ENCODE assay signal across 9 cellular contexts in genomic region chr21:29232601-29233541, GRCh38.
DNase-seq lines count a peak whose midpoint lies in the region; ATAC-seq and TF ChIP-seq lines count a peak whose summit lies in the region.
"Had no signal": no experiment of that assay in that cellular context is flagged by ENCODE, and none has a peak within 500 bp of the region (broad histone marks: within the 10 kb centered on the region; RNA-seq: fewer than 3 reads in every experiment).

No MANE protein-coding gene starts in this region.

- intact Hi-C loops in left ventricle myocardium inferior (cut with micrococcal nuclease) (no loop called here), Right ventricle myocardium superior (cut with DNase I) (no loop called here), IMR-90 (cut with micrococcal nuclease) (no loop called here), body of pancreas (cut with DNase I) (no loop called here), upper lobe of right lung (cut with DNase I) (no loop called here), uterus (cut with DNase I; ENCODE audit: low total_unique reads) (no loop called here)

- no peak overlapping the region for H3K27ac ChIP-seq in left ventricle myocardium inferior (replicated peaks)
- no peak overlapping the region for H3K27ac ChIP-seq in IMR-90 (ENCODE audit: insufficient read depth, low read length)
- peak overlapping the region in 2 of 4 donors; percentile 50 to 56 for H3K27ac ChIP-seq in body of pancreas
- no peak overlapping the region for H3K27ac ChIP-seq in upper lobe of right lung
- no peak overlapping the region for H3K27ac ChIP-seq in uterus

- H2BK5ac ChIP-seq in IMR-90 (ENCODE audit: low read depth, low read length, poor library complexity, severe bottlenecking): peak overlapping the region; percentile 53

- no peak overlapping the region for H3K23ac ChIP-seq in IMR-90 (ENCODE audit: low read depth, low read length)

- H2AK9ac ChIP-seq in IMR-90 (replicated peaks; ENCODE audit: low read depth, low read length, poor library complexity): no peak overlapping the region

- TF ChIP-seq POLR2A in IMR-90 (IDR thresholded peaks at IDR 0.05; ENCODE audit: low read depth, low read length): no peak
- TF ChIP-seq POLR2A in body of pancreas (IDR thresholded peaks at IDR 0.05): no peak
- no peak for TF ChIP-seq POLR2A in uterus (IDR thresholded peaks at IDR 0.05)

- peak overlapping the region; percentile 64; the same call in 1 of the 2 replicates for H2BK120ac ChIP-seq in IMR-90 (ENCODE audit: low read depth, low read length)

- H3K36me3 ChIP-seq in left ventricle myocardium inferior (no peaks in the 10 kb centered on the region), IMR-90 (ENCODE audit: control insufficient read depth, insufficient read depth, low read length) (no peaks in the 10 kb centered on the region), body of pancreas (replicated peaks in 1 of 2; ENCODE audit: insufficient read depth in 1 of 2, low read depth in 2 of 2) (no peaks in the 10 kb centered on the region), upper lobe of right lung (no peaks in the 10 kb centered on the region), uterus (no peaks in the 10 kb centered on the region)
- H3K36me3 ChIP-seq: pancreas had no signal

- in situ Hi-C loops in IMR-90 (cut with MboI; ENCODE audit: low sequenced_read_pairs): no loop called here

- H3K9me3 ChIP-seq in left ventricle myocardium inferior (replicated peaks): no peaks in the 10 kb centered on the region
- no peaks in the 10 kb centered on the region for H3K9me3 ChIP-seq in IMR-90 (ENCODE audit: control insufficient read depth, insufficient read depth, low read length)
- no peaks in the 10 kb centered on the region for H3K9me3 ChIP-seq in body of pancreas
- H3K9me3 ChIP-seq in upper lobe of right lung: no peaks in the 10 kb centered on the region
- H3K9me3 ChIP-seq in uterus: no peaks in the 10 kb centered on the region
- H3K9me3 ChIP-seq: pancreas had no signal

- POLR2A ChIA-PET in IMR-90 (lab: Charles Lee; ENCODE audit: unreplicated experiment): no interaction called here

- peaks cover 43% of the 10 kb centered on the region for H3K4me1 Mint-ChIP-seq in activated T-cell treated with anti-CD3 and anti-CD28 coated beads, Interleukin-2, amount 50 U/mL, for 4 hours (ENCODE audit: low read depth)

- no peak overlapping the region for H3K4me3 ChIP-seq in left ventricle myocardium inferior
- no peak overlapping the region for H3K4me3 ChIP-seq in IMR-90 (ENCODE audit: insufficient read depth, low read depth, low read length)
- no peak overlapping the region for H3K4me3 ChIP-seq in body of pancreas
- no peak overlapping the region for H3K4me3 ChIP-seq in upper lobe of right lung
- no peak overlapping the region for H3K4me3 ChIP-seq in uterus
- H3K4me3 ChIP-seq: pancreas had no signal

- peak overlapping the region; percentile 67; the same call in 1 of the 2 replicates for H4K91ac ChIP-seq in IMR-90 (ENCODE audit: insufficient read depth, low read depth, low read length)

- no CpG with 5 or more reads among the region's 10 CpGs for WGBS in IMR-90 (ENCODE audit: extremely low coverage in 2 of 2, insufficient read length in 1 of 2), 2 experiments
- WGBS in body of pancreas, 2 donors: 61 to 75% methylated on average over 10 of the region's 10 CpGs

- dilution Hi-C loops in IMR-90 (cut with HindIII; ENCODE audit: low sequenced_read_pairs, unreplicated experiment): no loop called here

- CTCF ChIA-PET in IMR-90 (lab: Yijun Ruan, JAX): interaction anchor here (0.6 kb wide), 1 partner anchor 133 kb away, joined by 4 read pairs; no protein-coding TSS in a partner anchor

- TF ChIP-seq CTCF in left ventricle myocardium inferior (IDR thresholded peaks at IDR 0.05; ENCODE audit: borderline replicate concordance): peak; percentile 9
- TF ChIP-seq CTCF in IMR-90 (conservative IDR thresholded peaks at IDR 0.05; ENCODE audit: low read depth, low read length): no peak
- no peak for TF ChIP-seq CTCF in body of pancreas (IDR thresholded peaks at IDR 0.05)
- TF ChIP-seq CTCF in upper lobe of right lung (IDR thresholded peaks at IDR 0.05): no peak
- no peak for TF ChIP-seq CTCF in uterus (IDR thresholded peaks at IDR 0.05)

- H3K4me3 Mint-ChIP-seq in activated T-cell treated with anti-CD3 and anti-CD28 coated beads, Interleukin-2, amount 50 U/mL, for 4 hours: no peak overlapping the region

- no peak for TF ChIP-seq RAD21 in IMR-90 (IDR thresholded peaks at IDR 0.05; ENCODE audit: low read length)

- H2BK20ac ChIP-seq in IMR-90 (ENCODE audit: low read depth, low read length): peak overlapping the region; percentile 66

- H3K79me1 ChIP-seq in IMR-90 (ENCODE audit: low read depth in 1 of 2, low read length in 2 of 2): no peaks in the 10 kb centered on the region

- peak overlapping the region; percentile 39; the same call in 1 of the 2 replicates for H4K5ac ChIP-seq in IMR-90 (ENCODE audit: low read depth, low read length)

- H3K27me3 ChIP-seq in left ventricle myocardium inferior (ENCODE audit: low read depth): no peaks in the 10 kb centered on the region
- no peaks in the 10 kb centered on the region for H3K27me3 ChIP-seq in IMR-90 (ENCODE audit: control insufficient read depth, insufficient read depth, low read length)
- H3K27me3 ChIP-seq in body of pancreas: no peaks in the 10 kb centered on the region
- H3K27me3 ChIP-seq in upper lobe of right lung: no peaks in the 10 kb centered on the region
- H3K27me3 ChIP-seq in uterus: no peaks in the 10 kb centered on the region
- H3K27me3 ChIP-seq: pancreas had no signal

- H3K9me3 Mint-ChIP-seq in activated T-cell treated with anti-CD3 and anti-CD28 coated beads, Interleukin-2, amount 50 U/mL, for 4 hours: no peaks in the 10 kb centered on the region

- H3K9me1 ChIP-seq in IMR-90 (ENCODE audit: insufficient read depth, low read length): no peaks in the 10 kb centered on the region

- no TSS peak for BruUV-seq in IMR-90 (replicated peaks; lab: Mats Ljungman, UMichigan)

- H3K4ac ChIP-seq in IMR-90 (ENCODE audit: low read depth, low read length): peak overlapping the region; percentile 63; the same call in 1 of the 2 replicates

- H3K9ac ChIP-seq in IMR-90 (ENCODE audit: low read depth, low read length): no peak overlapping the region

- no peak overlapping the region for H2AFZ ChIP-seq in IMR-90 (replicated peaks; ENCODE audit: low read length, poor library complexity)

- H3K14ac ChIP-seq in IMR-90 (replicated peaks; ENCODE audit: low read depth, low read length): peak overlapping the region; percentile 68

- DNase-seq in left ventricle myocardium inferior (no peak), Right ventricle myocardium superior (no peak), IMR-90 (peak; percentile 55), body of pancreas (no peak), upper lobe of right lung (no peak), uterus (no peak)
- no peak for DNase-seq in activated T-cell treated with anti-CD3 and anti-CD28 coated beads, Interleukin-2, amount 50 U/mL, for 4 hours
- DNase-seq: pancreas had no signal

- H3K36me3 Mint-ChIP-seq in activated T-cell treated with anti-CD3 and anti-CD28 coated beads, Interleukin-2, amount 50 U/mL, for 4 hours (ENCODE audit: insufficient read depth): no peaks in the 10 kb centered on the region

- peak overlapping the region; percentile 77; the same call in 1 of the 2 replicates for H3K18ac ChIP-seq in IMR-90 (ENCODE audit: low read depth, low read length)

- no peak overlapping the region; the same call in 1 of the 2 replicates for H3K4me2 ChIP-seq in IMR-90 (ENCODE audit: low read depth, low read length)

- peak overlapping the region; percentile 43 for H2AK5ac ChIP-seq in IMR-90 (ENCODE audit: low read depth, low read length)

- H3K27me3 Mint-ChIP-seq in activated T-cell treated with anti-CD3 and anti-CD28 coated beads, Interleukin-2, amount 50 U/mL, for 4 hours (ENCODE audit: low read depth): peaks cover 2% of the 10 kb centered on the region

- peak overlapping the region; percentile 41 to 42; a peak in 2 of 4 replicates for H4K8ac ChIP-seq in IMR-90 (ENCODE audit: low read depth in 2 of 2, low read length in 2 of 2)

- ATAC-seq in Right ventricle myocardium superior (ENCODE audit: poor library complexity) (no peak), IMR-90 (ENCODE audit: low read depth) (peak; percentile 59), body of pancreas (peak; percentile 26), upper lobe of right lung (peak; percentile 40), HG03097 (IDR thresholded peaks at IDR 0.05; ENCODE audit: low FRiP score, unreplicated experiment) (no peak)
- ATAC-seq in activated T-cell treated with anti-CD3 and anti-CD28 coated beads, Interleukin-2, amount 50 U/mL, for 4 hours: no peak

- H3K4me1 ChIP-seq in left ventricle myocardium inferior (peaks cover 15% of the 10 kb centered on the region), IMR-90 (ENCODE audit: control insufficient read depth, insufficient read depth, low read length) (peaks cover 12% of the 10 kb centered on the region), body of pancreas (peaks cover 6% of the 10 kb centered on the region), upper lobe of right lung (peaks cover 10% of the 10 kb centered on the region), uterus (no peaks in the 10 kb centered on the region)

- H2BK15ac ChIP-seq in IMR-90 (ENCODE audit: low read depth, low read length): peak overlapping the region; percentile 83; the same call in 2 of the 3 replicates

- H4K20me1 ChIP-seq in IMR-90 (ENCODE audit: insufficient read depth, low read length): no peaks in the 10 kb centered on the region

- H3K56ac ChIP-seq in IMR-90 (ENCODE audit: extremely low read depth, insufficient read depth, low read length): no peak overlapping the region

TF ChIP-seq in IMR-90, 13 proteins besides CTCF, POLR2A, EP300 and RAD21:
- peak; percentile 19; the same call in 1 of the 2 replicates for TF ChIP-seq CEBPB (IDR thresholded peaks at IDR 0.05; ENCODE audit: low read depth, low read length)
- TF ChIP-seq MAZ (IDR thresholded peaks at IDR 0.05; ENCODE audit: borderline replicate concordance, low read depth, low read length): no peak
- no peak for TF ChIP-seq RCOR1 (IDR thresholded peaks at IDR 0.05; ENCODE audit: insufficient replicate concordance, low read length)
- TF ChIP-seq BHLHE40 (IDR thresholded peaks at IDR 0.05; ENCODE audit: low read depth, low read length): no peak
- TF ChIP-seq, protein P1, sequence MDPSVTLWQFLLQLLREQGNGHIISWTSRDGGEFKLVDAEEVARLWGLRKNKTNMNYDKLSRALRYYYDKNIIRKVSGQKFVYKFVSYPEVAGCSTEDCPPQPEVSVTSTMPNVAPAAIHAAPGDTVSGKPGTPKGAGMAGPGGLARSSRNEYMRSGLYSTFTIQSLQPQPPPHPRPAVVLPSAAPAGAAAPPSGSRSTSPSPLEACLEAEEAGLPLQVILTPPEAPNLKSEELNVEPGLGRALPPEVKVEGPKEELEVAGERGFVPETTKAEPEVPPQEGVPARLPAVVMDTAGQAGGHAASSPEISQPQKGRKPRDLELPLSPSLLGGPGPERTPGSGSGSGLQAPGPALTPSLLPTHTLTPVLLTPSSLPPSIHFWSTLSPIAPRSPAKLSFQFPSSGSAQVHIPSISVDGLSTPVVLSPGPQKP (IDR thresholded peaks at IDR 0.05; ENCODE audit: borderline replicate concordance, low read depth, low read length): no peak
TF ChIP-seq in IMR-90: peak in this region for 1.

Comparison
In these comparisons a context has a peak if more than half of its experiments do, and no peak if none do; other contexts are left out.
1. ATAC-seq: peak in IMR-90 (single experiment), body of pancreas (single experiment) and upper lobe of right lung (single experiment); none in Right ventricle myocardium superior (single experiment), HG03097 (single experiment) and activated T-cell treated with anti-CD3 and anti-CD28 coated beads, Interleukin-2, amount 50 U/mL, for 4 hours (0 of 2).